Comparison of ENCODE assay signal across 22 cellular contexts in genomic region chr1:69967245-69967766, GRCh38.
A peak's percentile ranks its signal among the peaks of the same experiment; 100 is the strongest.
DNase-seq lines count a peak whose midpoint lies in the region; ATAC-seq lines count a peak whose summit lies in the region.
"Had no signal": no experiment of that assay in that cellular context is flagged by ENCODE, and none has a peak within 500 bp of the region (broad histone marks: within the 10 kb centered on the region; RNA-seq: fewer than 3 reads in every experiment).

No MANE protein-coding gene starts in this region.

- no peaks in the 10 kb centered on the region for H4K20me1 ChIP-seq in Karpas-422 (ENCODE audit: insufficient read depth, low read depth, low read length)

- H2AFZ ChIP-seq in Karpas-422 (ENCODE audit: low read length): no peak overlapping the region

- no peak overlapping the region for H3K4me3 ChIP-seq in Karpas-422 (ENCODE audit: low read length)
- H3K4me3 ChIP-seq: A549, left ventricle myocardium inferior, uterus had no signal

- ATAC-seq in GM18909 (IDR thresholded peaks at IDR 0.05; ENCODE audit: poor library complexity, unreplicated experiment) (peak; percentile 45), GM19467 (IDR thresholded peaks at IDR 0.05; ENCODE audit: unreplicated experiment) (no peak), GM21825 (IDR thresholded peaks at IDR 0.05; ENCODE audit: unreplicated experiment) (no peak)
- ATAC-seq: A549; activated CD8-positive, alpha-beta T cell treated with anti-CD3 and anti-CD28 coated beads for 36 hours had no signal

- H3K4me2 ChIP-seq in Karpas-422 (ENCODE audit: low read depth, low read length, poor library complexity, severe bottlenecking): no peak overlapping the region
- H3K4me2 ChIP-seq: A549 had no signal

- H3K4me1 ChIP-seq in Karpas-422 (ENCODE audit: low read length): no peaks in the 10 kb centered on the region
- H3K4me1 ChIP-seq: A549, left ventricle myocardium inferior, uterus had no signal

- no peaks in the 10 kb centered on the region for H3K27me3 ChIP-seq in Karpas-422 (ENCODE audit: low read length)
- H3K27me3 ChIP-seq: uterus had no signal

- H3K36me3 ChIP-seq in Karpas-422 (ENCODE audit: insufficient read depth, low read length): no peaks in the 10 kb centered on the region
- H3K36me3 ChIP-seq: left ventricle myocardium inferior, uterus had no signal

- H3K9me3 ChIP-seq in Karpas-422 (ENCODE audit: low read length): no peaks in the 10 kb centered on the region
- H3K9me3 ChIP-seq: A549, uterus had no signal

- no peak overlapping the region for H3K27ac ChIP-seq in Karpas-422 (ENCODE audit: low read length)
- H3K27ac ChIP-seq: A549, C4-2B, left ventricle myocardium inferior, uterus had no signal

- H3K9me2 ChIP-seq in Karpas-422 (replicated peaks; ENCODE audit: insufficient read depth, low read length): no peaks in the 10 kb centered on the region

- DNase-seq in A172 (ENCODE audit: low spot score) (peak; percentile 60), Karpas-422 (peak; percentile 45), UCSD-AML1 (lab: John Stamatoyannopoulos, UW; ENCODE audit: unreplicated experiment) (peak; percentile 11), NCI-H1105 treated with DMSO at 0.1 percent for 48 hours (lab: John Stamatoyannopoulos, UW) (no peak), NCI-H2029 (lab: John Stamatoyannopoulos, UW) (no peak)
- DNase-seq: activated CD4-positive, CD25-positive, alpha-beta regulatory T cell; activated CD8-positive, alpha-beta T cell treated with anti-CD3 and anti-CD28 coated beads for 36 hours; activated naive CD4-positive, alpha-beta T cell treated with anti-CD3 and anti-CD28 coated beads, Interleukin-2, amount 50 U/mL, for 16 hours; activated T-cell treated with anti-CD3 and anti-CD28 coated beads, Interleukin-2, amount 50 U/mL, for 24 hours; effector CD8-positive, alpha-beta T cell; glutamatergic neuron; left ventricle myocardium inferior; NCI-H187 treated with DMSO at 0.1 percent for 48 hours; NCI-H510A treated with DMSO at 0.1 percent for 48 hours; Right ventricle myocardium superior; T-helper 2 cell; uterus had no signal

- H3K9ac ChIP-seq in Karpas-422 (ENCODE audit: low read length): no peak overlapping the region

- no peaks in the 10 kb centered on the region for H3K79me2 ChIP-seq in Karpas-422 (ENCODE audit: low read length)

Comparison
In these comparisons a context has a peak if more than half of its experiments do, and no peak if none do; other contexts are left out.
1. DNase-seq: peak in A172 (single experiment), Karpas-422 (single experiment) and UCSD-AML1 (single experiment); none in NCI-H1105 treated with DMSO at 0.1 percent for 48 hours (single experiment) and NCI-H2029 (single experiment).